Comparison of ENCODE assay signal across 9 cellular contexts in the genomic region with DNA sequence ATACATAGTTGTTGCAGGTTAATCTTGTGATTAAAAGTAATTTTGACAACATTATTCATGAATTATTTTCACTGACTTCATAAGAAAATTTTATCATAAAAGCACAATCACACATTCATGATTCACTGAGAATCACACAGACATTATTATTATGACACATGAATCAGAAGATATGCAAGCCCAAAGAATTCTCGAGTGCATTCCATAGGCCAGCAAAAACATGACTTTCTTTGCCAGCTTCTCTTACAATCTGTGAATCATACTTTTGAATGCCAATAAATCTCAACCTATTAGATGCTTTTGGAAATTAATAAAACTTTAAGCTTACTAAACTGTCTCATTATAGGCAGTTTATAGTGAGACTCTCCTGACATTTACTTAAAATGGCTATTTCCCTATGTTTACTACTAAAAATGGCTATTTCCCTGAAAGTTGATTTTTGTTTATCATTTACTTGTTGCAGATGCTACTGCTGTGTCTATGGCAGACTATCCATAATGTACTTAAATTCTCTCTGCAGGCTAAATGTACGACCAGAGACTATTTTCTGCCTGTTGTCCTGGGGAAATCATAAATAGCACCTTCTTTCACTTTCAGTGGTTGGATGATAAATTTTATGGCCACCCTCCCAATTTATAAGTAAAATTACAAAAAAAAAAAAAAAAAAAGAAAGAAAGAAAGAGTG. TPM values are rescaled to one million over a fixed set of nuclear protein-coding genes. Genes with fewer than 3 reads are reported as not detected.
DNase-seq lines count a peak whose midpoint lies in the region; ATAC-seq and TF ChIP-seq lines count a peak whose summit lies in the region.
"Not testable (repeated sequence)": the region's sequence is repeated elsewhere in the genome, so short reads cannot be mapped to it uniquely, and the experiment has no call there.
"Had no signal": no experiment of that assay in that cellular context is flagged by ENCODE, and none has a peak within 500 bp of the region (broad histone marks: within the 10 kb centered on the region; RNA-seq: fewer than 3 reads in every experiment).

No MANE protein-coding gene starts in this region.

- not testable (repeated sequence) for H3K4me3 ChIP-seq in ACC112 (ENCODE audit: low read depth, low read length); RWPE2 (ENCODE audit: severe bottlenecking); brain microvascular endothelial cell (ENCODE audit: low read depth, low read length); fibroblast of lung (replicated peaks in 1 of 4; ENCODE audit: control extremely low read depth in 1 of 4, insufficient read depth in 1 of 4, low read depth in 3 of 4, low read length in 4 of 4); left lung; skeletal muscle satellite cell (ENCODE audit: low read length)

- peak; percentile 84 for DNase-seq in EL
- DNase-seq in HT1080 (ENCODE audit: low read depth): peak; percentile 79
- DNase-seq in RWPE2 (ENCODE audit: low spot score); left lung: not testable (repeated sequence)
- peak; percentile 68 for DNase-seq in brain microvascular endothelial cell
- peak; percentile 26 to 77 for DNase-seq in fibroblast of lung (ENCODE audit: low read depth in 2 of 2)

- TF ChIP-seq CTCF in RWPE2 (IDR thresholded peaks at IDR 0.05; ENCODE audit: poor library complexity, severe bottlenecking); brain microvascular endothelial cell (IDR thresholded peaks at IDR 0.05; ENCODE audit: low read depth, low read length, missing control alignments); fibroblast of lung (conservative IDR thresholded peaks at IDR 0.05 in 1 of 2, IDR thresholded peaks at IDR 0.05 in 1 of 2; ENCODE audit: low read depth in 1 of 2, low read length in 2 of 2); left lung (IDR thresholded peaks at IDR 0.05): not testable (repeated sequence)

- intact Hi-C loops in left lung (cut with DNase I): not testable (repeated sequence)

- ATAC-seq in RWPE2 (ENCODE audit: low read depth) (peak; percentile 100), left lung (peak; percentile 30)

- not testable (repeated sequence) for H3K79me2 ChIP-seq in ACC112 (ENCODE audit: control insufficient read depth, insufficient read depth, low read length, unreplicated experiment); fibroblast of lung (ENCODE audit: control insufficient read depth, insufficient read depth, low read length)

- not testable (repeated sequence) for H3K27me3 ChIP-seq in ACC112 (ENCODE audit: insufficient read depth, low read length); RWPE2 (ENCODE audit: insufficient read depth, poor library complexity, severe bottlenecking); brain microvascular endothelial cell (replicated peaks); fibroblast of lung (ENCODE audit: control insufficient read depth, insufficient read depth, low read length); left lung; skeletal muscle satellite cell (ENCODE audit: control insufficient read depth, insufficient read depth, low read length)

- peak overlapping the region; percentile 43; the same call in 1 of the 2 replicates for H3K27ac ChIP-seq in ACC112 (ENCODE audit: low read depth, low read length)
- H3K27ac ChIP-seq in RWPE2 (ENCODE audit: poor library complexity, severe bottlenecking): peak overlapping the region; percentile 90
- not testable (repeated sequence) for H3K27ac ChIP-seq in brain microvascular endothelial cell; fibroblast of lung (ENCODE audit: insufficient read depth, low read length); left lung

- not testable (repeated sequence) for H3K4me1 ChIP-seq in ACC112 (ENCODE audit: control insufficient read depth, insufficient read depth, low read length, unreplicated experiment); fibroblast of lung (ENCODE audit: control insufficient read depth, extremely low read depth, insufficient read depth, low read length); left lung
- H3K4me1 ChIP-seq in RWPE2 (ENCODE audit: insufficient read depth, poor library complexity, severe bottlenecking): peaks cover 16% of the 10 kb centered on the region
- H3K4me1 ChIP-seq in skeletal muscle satellite cell (ENCODE audit: control insufficient read depth, insufficient read depth, low read length): peaks cover 18% of the 10 kb centered on the region

- H4K20me1 ChIP-seq in fibroblast of lung (ENCODE audit: control insufficient read depth, extremely low read depth, insufficient read depth, low read length): not testable (repeated sequence)

- in situ Hi-C loops in brain microvascular endothelial cell (cut with HindIII; ENCODE audit: low pct_ligation_motif_present, low sequenced_read_pairs): not testable (repeated sequence)

- not testable (repeated sequence) for H2AFZ ChIP-seq in ACC112 (ENCODE audit: low read length, unreplicated experiment); fibroblast of lung (ENCODE audit: low read length)

- not testable (repeated sequence) for H3K9ac ChIP-seq in fibroblast of lung (ENCODE audit: insufficient read depth, low read length)
- peak overlapping the region; percentile 31 for H3K9ac ChIP-seq in skeletal muscle satellite cell (ENCODE audit: low read depth, low read length)

- not testable (repeated sequence) for H3K9me3 ChIP-seq in RWPE2 (ENCODE audit: severe bottlenecking); fibroblast of lung (ENCODE audit: control insufficient read depth, insufficient read depth, low read depth, low read length); left lung; skeletal muscle satellite cell (replicated peaks; ENCODE audit: low read length)

- not testable (repeated sequence) for H3K36me3 ChIP-seq in ACC112 (ENCODE audit: insufficient read depth, low read length); RWPE2 (ENCODE audit: low read depth); brain microvascular endothelial cell (replicated peaks); fibroblast of lung (ENCODE audit: control insufficient read depth, insufficient read depth, low read length); left lung; skeletal muscle satellite cell (ENCODE audit: insufficient read depth, low read length)

- not testable (repeated sequence) for H3K4me2 ChIP-seq in fibroblast of lung (ENCODE audit: extremely low read depth, insufficient read depth, low read length)
- peak overlapping the region; percentile 34 for H3K4me2 ChIP-seq in skeletal muscle satellite cell (ENCODE audit: low read length)

RNA-seq across cellular contexts. Expression of a gene that starts 47.0 kb away (rescaled TPM):
- total RNA-seq in HT1080 (2014; rRNA removed; shearing (Covaris generic)): 14.2 and 18.5 TPM in 2 replicates
- 23.3 and 28.5 TPM in 2 replicates for polyA plus RNA-seq in HT1080 (2015; cell fraction: cytosol; rRNA removed)
- 20.8 and 20.9 TPM in 2 replicates for polyA plus RNA-seq in HT1080 (2015; cell fraction: nucleus; rRNA removed)
- 2.6 and 11.6 TPM in 2 replicates for total RNA-seq in fibroblast of lung
- 5.5 and 9.5 TPM in 2 replicates for polyA plus RNA-seq in fibroblast of lung
- polyA plus RNA-seq in fibroblast of lung (2012): 2.9 and 5.4 TPM in 2 replicates
- 0.31 and 0.59 TPM in 2 replicates for polyA minus RNA-seq in fibroblast of lung (ENCODE audit: low replicate concordance)
- total RNA-seq in left lung: 10 to 100 TPM; 45.8 to 46.9 TPM
- 4.6 and 7.4 TPM in 2 replicates for total RNA-seq in skeletal muscle satellite cell (2012; rRNA removed)
- total RNA-seq: endothelial cell of umbilical vein had no signal
- polyA plus RNA-seq: endothelial cell of umbilical vein had no signal
